In genomic region chr13:21322988-21323387, GRCh38 we compare ENCODE assay signal across 27 cellular contexts.
"Had no signal": no experiment of that assay in that cellular context is flagged by ENCODE, and none has a peak within 500 bp of the region (broad histone marks: within the 10 kb centered on the region; RNA-seq: fewer than 3 reads in every experiment).

No MANE protein-coding gene starts in this region.

- H3K9me3 ChIP-seq: body of pancreas, colonic mucosa, esophagus squamous epithelium, gastroesophageal sphincter, heart left ventricle had no signal

- FAIRE-seq: endometrium, endothelial cell of umbilical vein had no signal

- H3K27me3 ChIP-seq: body of pancreas, colonic mucosa, esophagus squamous epithelium, gastroesophageal sphincter, heart left ventricle had no signal

- H3K27ac ChIP-seq: body of pancreas, colonic mucosa, epithelial cell of prostate, esophagus squamous epithelium, gastroesophageal sphincter, heart left ventricle had no signal

- H3K4me1 ChIP-seq: body of pancreas, colonic mucosa had no signal

- H3K4me3 ChIP-seq: body of pancreas, colonic mucosa, esophagus squamous epithelium, gastroesophageal sphincter, heart left ventricle had no signal

- H3K36me3 ChIP-seq: colonic mucosa, esophagus squamous epithelium, gastroesophageal sphincter had no signal

- ATAC-seq: activated CD8-positive, alpha-beta T cell treated with anti-CD3 and anti-CD28 coated beads for 36 hours; activated T-cell treated with anti-CD3 and anti-CD28 coated beads, Interleukin-2, amount 50 U/mL, for 4 hours; activated T-helper 17 cell treated with anti-CD3 and anti-CD28 coated beads, Interleukin-2, amount 50 U/mL, for 72 hours; body of pancreas; gastroesophageal sphincter; heart left ventricle had no signal

- DNase-seq: activated CD4-positive, alpha-beta T cell treated with anti-CD3 and anti-CD28 coated beads for 1 hour; activated CD4-positive, alpha-beta T cell treated with anti-CD3 and anti-CD28 coated beads for 4 hours; activated CD4-positive, alpha-beta T cell treated with anti-CD3 and anti-CD28 coated beads, Interleukin-2, amount 10 ng/mL, durations not matched to agents 7 days and 5 days; activated CD4-positive, alpha-beta T cell treated with anti-CD3 and anti-CD28 coated beads, Interleukin-2, amount 50 U/mL, for 48 hours; activated CD4-positive, CD25-positive, alpha-beta regulatory T cell; activated CD8-positive, alpha-beta memory T cell treated with anti-CD3 and anti-CD28 coated beads for 24 hours; activated CD8-positive, alpha-beta T cell treated with anti-CD3 and anti-CD28 coated beads for 36 hours; activated effector memory CD4-positive, alpha-beta T cell treated with Interleukin-2 at 50 U/mL for 16 hours; activated gamma-delta T cell treated with Interleukin-2 at 50 U/mL for 16 hours; activated naive CD4-positive, alpha-beta T cell treated with anti-CD3 and anti-CD28 coated beads, Interleukin-2, amount 50 U/mL, for 16 hours; activated naive CD4-positive, alpha-beta T cell treated with Interleukin-2 at 50 U/mL for 16 hours; activated T-cell treated with anti-CD3 and anti-CD28 coated beads, Interleukin-2, amount 50 U/mL, for 4 hours; amniotic stem cell; aorta; body of pancreas; caudate nucleus; colonic mucosa; effector CD8-positive, alpha-beta T cell; esophagus squamous epithelium; foreskin melanocyte; heart left ventricle; T-helper 2 cell had no signal
